8 cellular contexts compared by ENCODE assay signal in the genomic region with DNA sequence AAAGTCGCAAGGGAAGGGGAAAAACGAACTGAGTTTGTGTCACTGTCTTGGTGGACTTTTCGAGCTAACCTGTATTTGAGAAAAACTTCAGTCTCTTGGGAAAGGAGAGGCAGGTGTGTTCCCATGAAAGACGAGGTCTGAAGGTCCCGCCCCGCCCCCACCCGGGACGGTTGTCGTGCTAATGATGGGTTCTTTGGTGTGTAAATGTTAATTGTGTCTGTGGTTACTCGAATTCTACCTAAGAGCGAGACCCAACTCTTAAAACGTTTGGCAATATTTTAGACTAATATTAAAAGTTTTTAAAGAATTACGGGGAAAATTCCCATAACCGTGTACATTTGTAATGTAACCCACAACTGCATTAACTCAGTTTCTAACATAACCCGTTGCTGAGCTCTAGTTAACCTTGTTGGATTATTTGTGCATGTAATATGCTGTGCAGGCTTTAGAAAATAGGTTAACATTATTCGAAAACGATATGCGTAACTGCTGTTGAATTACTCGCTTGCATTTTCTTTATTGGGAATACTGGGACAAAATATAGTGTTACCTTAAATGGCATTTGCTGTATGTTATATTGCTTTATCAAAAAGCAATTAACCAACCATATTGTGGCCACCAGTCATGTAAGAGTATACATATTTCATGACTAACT. TPM values are rescaled to one million over a fixed set of nuclear protein-coding genes. Genes with fewer than 3 reads are reported as not detected.
DNase-seq lines count a peak whose midpoint lies in the region; ATAC-seq and TF ChIP-seq lines count a peak whose summit lies in the region.

No MANE protein-coding gene starts in this region.

- H3K27ac ChIP-seq in RWPE2 (ENCODE audit: poor library complexity, severe bottlenecking) (peak overlapping the region; percentile 18), esophagus squamous epithelium (peak overlapping the region; percentile 81 to 92 (median 90))

- H3K27me3 ChIP-seq in RWPE2 (ENCODE audit: insufficient read depth, poor library complexity, severe bottlenecking) (no peaks in the 10 kb centered on the region), esophagus squamous epithelium (no peaks in the 10 kb centered on the region), neuron (ENCODE audit: insufficient read depth, low read length) (no peaks in the 10 kb centered on the region)

- no peaks in the 10 kb centered on the region for H3K36me3 ChIP-seq in RWPE2 (ENCODE audit: low read depth)
- H3K36me3 ChIP-seq in esophagus squamous epithelium: no peaks in the 10 kb centered on the region
- H3K36me3 ChIP-seq in neuron (ENCODE audit: insufficient read depth, low read length): no peaks in the 10 kb centered on the region

- peak; percentile 7 for ATAC-seq in RWPE2 (ENCODE audit: low read depth)
- no peak for ATAC-seq in GM21447 (IDR thresholded peaks at IDR 0.05; ENCODE audit: unreplicated experiment)

- no peak for TF ChIP-seq CTCF in RWPE2 (IDR thresholded peaks at IDR 0.05; ENCODE audit: poor library complexity, severe bottlenecking)
- no peak for TF ChIP-seq CTCF in esophagus squamous epithelium (IDR thresholded peaks at IDR 0.05)
- TF ChIP-seq CTCF in GM20000 (IDR thresholded peaks at IDR 0.05; ENCODE audit: extremely low read depth, missing control alignments): no peak

- H3K9me3 ChIP-seq in RWPE2 (ENCODE audit: severe bottlenecking): no peaks in the 10 kb centered on the region
- H3K9me3 ChIP-seq in esophagus squamous epithelium: no peaks in the 10 kb centered on the region
- H3K9me3 ChIP-seq in neuron (ENCODE audit: low read length): no peaks in the 10 kb centered on the region

- 18 to 20% methylated on average over 19 of the region's 19 CpGs for WGBS in esophagus squamous epithelium, 2 donors

- peak overlapping the region; percentile 76 for H2AFZ ChIP-seq in neuron (ENCODE audit: low read depth, low read length)

- H3K4me3 ChIP-seq in RWPE2 (ENCODE audit: severe bottlenecking): peak overlapping the region; percentile 90
- H3K4me3 ChIP-seq in esophagus squamous epithelium: peak overlapping the region; percentile 81 to 87 (median 83)
- H3K4me3 ChIP-seq in neuron (ENCODE audit: low read length): peak overlapping the region; percentile 99

- DNase-seq in stimulated activated CD4-positive, alpha-beta T cell treated with anti-CD3 and anti-CD28 coated beads, Interleukin-12 subunit alpha, Interleukin-12 subunit beta, amount 100 ng/mL, for 4 hours: peak; percentile 7
- DNase-seq in stimulated activated CD4-positive, alpha-beta T cell treated with anti-CD3 and anti-CD28 coated beads, Interleukin-1b, Interleukin-23, amount 100 ng/mL, for 48 hours: no peak
- DNase-seq in RWPE2 (ENCODE audit: low spot score) (no peak), esophagus squamous epithelium (lab: John Stamatoyannopoulos, UW) (no peak), GM20000 (ENCODE audit: low spot score) (no peak)
- DNase-seq in activated CD4-positive, CD25-positive, alpha-beta regulatory T cell (lab: John Stamatoyannopoulos, UW): no peak

- H3K4me1 ChIP-seq in RWPE2 (ENCODE audit: insufficient read depth, poor library complexity, severe bottlenecking) (peaks cover 20% of the 10 kb centered on the region), esophagus squamous epithelium (peaks cover 0 to 34% (median 8%) of the 10 kb centered on the region in 3 donors), neuron (ENCODE audit: insufficient read depth, low read length) (peaks cover 15% of the 10 kb centered on the region)

- no peak for TF ChIP-seq POLR2A in esophagus squamous epithelium (IDR thresholded peaks at IDR 0.05)

- intact Hi-C loops in esophagus squamous epithelium (cut with DNase I): no loop called here

RNA-seq across cellular contexts. Expression of a gene that starts 0.8 kb away (rescaled TPM):
- total RNA-seq in esophagus squamous epithelium: 10 to 100 TPM; 12.2 to 26.3 (median 19.4) TPM
